23 cellular contexts compared by ENCODE assay signal in genomic region chr1:173009597-173009996, GRCh38. TPM values are rescaled to one million over a fixed set of nuclear protein-coding genes. Genes with fewer than 3 reads are reported as not detected.
DNase-seq lines count a peak whose midpoint lies in the region; ATAC-seq and TF ChIP-seq lines count a peak whose summit lies in the region.
"Had no signal": no experiment of that assay in that cellular context is flagged by ENCODE, and none has a peak within 500 bp of the region (broad histone marks: within the 10 kb centered on the region; RNA-seq: fewer than 3 reads in every experiment).

No MANE protein-coding gene starts in this region.

- TF ChIP-seq CTCF in left ventricle myocardium inferior (IDR thresholded peaks at IDR 0.05; ENCODE audit: borderline replicate concordance) (no peak), tibial nerve (IDR thresholded peaks at IDR 0.05) (no peak), BE2C (IDR thresholded peaks at IDR 0.05; ENCODE audit: low read depth, low read length) (no peak)

- WGBS in tibial nerve, 2 donors = 27 to 42% methylated on average over 1 of the region's 1 CpG

- H3K36me3 ChIP-seq in left ventricle myocardium inferior (no peaks in the 10 kb centered on the region), tibial nerve (no peaks in the 10 kb centered on the region), BE2C (no peaks in the 10 kb centered on the region)
- H3K36me3 ChIP-seq: colonic mucosa, prostate gland, thyroid gland had no signal

- H3K27ac ChIP-seq in left ventricle myocardium inferior (replicated peaks) = peak overlapping the region; percentile 36
- H3K27ac ChIP-seq in tibial nerve = no peak overlapping the region
- H3K27ac ChIP-seq: colonic mucosa, prostate gland, thyroid gland had no signal

- H3K27me3 ChIP-seq in left ventricle myocardium inferior (ENCODE audit: low read depth) = no peaks in the 10 kb centered on the region
- H3K27me3 ChIP-seq in tibial nerve = no peaks in the 10 kb centered on the region
- H3K27me3 ChIP-seq in BE2C = no peaks in the 10 kb centered on the region
- H3K27me3 ChIP-seq: colonic mucosa, thyroid gland had no signal

- peak; percentile 21 to 58 for TF ChIP-seq EP300 in tibial nerve (IDR thresholded peaks at IDR 0.05)

- ATAC-seq in HG02973 (IDR thresholded peaks at IDR 0.05; ENCODE audit: unreplicated experiment) = no peak
- ATAC-seq: activated CD4-positive, CD25-positive, alpha-beta regulatory T cell treated with anti-CD3 and anti-CD28 coated beads, Interleukin-2, amount 50 U/mL, for 24 hours; activated CD8-positive, alpha-beta T cell treated with anti-CD3 and anti-CD28 coated beads, Interleukin-2, amount 10 ng/mL, durations not matched to agents 7 days and 5 days; GM23338 had no signal

- peak; percentile 55 for DNase-seq in SIG-M5 treated with dmso at 0.1 percent for 504 hours (lab: John Stamatoyannopoulos, UW; ENCODE audit: unreplicated experiment)
- no peak for DNase-seq in SIG-M5 (lab: John Stamatoyannopoulos, UW)
- peak; percentile 69 for DNase-seq in dermis blood vessel endothelial cell
- peak; percentile 14 for DNase-seq in left ventricle myocardium inferior
- peak in 1 of 2 donors; percentile 6 for DNase-seq in tibial nerve (ENCODE audit: low spot score in 2 of 2)
- DNase-seq in stimulated activated CD4-positive, alpha-beta T cell treated with anti-CD3 and anti-CD28 coated beads, Interleukin-4, amount 100 ng/mL, for 1 hour = no peak
- no peak for DNase-seq in BE2C
- DNase-seq: 8988T; activated CD8-positive, alpha-beta T cell treated with anti-CD3 and anti-CD28 coated beads, Interleukin-2, amount 10 ng/mL, durations not matched to agents 7 days and 5 days; activated T-cell treated with anti-CD3 and anti-CD28 coated beads, Interleukin-2, amount 50 U/mL, for 1 hour; colonic mucosa; DND-41; hippocampal formation; NCI-H2081 treated with DMSO at 0.1 percent for 48 hours; SK-N-SH; stimulated activated CD4-positive, alpha-beta T cell treated with anti-CD3 and anti-CD28 coated beads, Interleukin-4, amount 100 ng/mL, for 24 hours; thyroid gland had no signal

- TF ChIP-seq POLR2A in tibial nerve (IDR thresholded peaks at IDR 0.05) = no peak

- intact Hi-C loops in left ventricle myocardium inferior (cut with micrococcal nuclease) = no loop called here

- no peaks in the 10 kb centered on the region for H3K9me3 ChIP-seq in left ventricle myocardium inferior (replicated peaks)
- H3K9me3 ChIP-seq in tibial nerve = no peaks in the 10 kb centered on the region
- no peaks in the 10 kb centered on the region for H3K9me3 ChIP-seq in BE2C
- H3K9me3 ChIP-seq: colonic mucosa, prostate gland, thyroid gland had no signal

- H3K4me3 ChIP-seq in left ventricle myocardium inferior = no peak overlapping the region
- H3K4me3 ChIP-seq in tibial nerve = no peak overlapping the region
- H3K4me3 ChIP-seq in BE2C (ENCODE audit: low read depth, low read length) = no peak overlapping the region
- H3K4me3 ChIP-seq: colonic mucosa, GM23338, lung, prostate gland, smooth muscle cell, thyroid gland had no signal

- peaks cover 8% of the 10 kb centered on the region for H3K4me1 ChIP-seq in left ventricle myocardium inferior
- no peaks in the 10 kb centered on the region for H3K4me1 ChIP-seq in tibial nerve
- no peaks in the 10 kb centered on the region for H3K4me1 ChIP-seq in BE2C
- H3K4me1 ChIP-seq: colonic mucosa, prostate gland, thyroid gland had no signal

RNA-seq across cellular contexts. Expression of gene TNFSF18, which starts 41.1 kb away (rescaled TPM):
- 17.9 and 38.3 TPM in 2 replicates for total RNA-seq in dermis blood vessel endothelial cell
- total RNA-seq in left ventricle myocardium inferior = not detected
- not detected for total RNA-seq in tibial nerve
- polyA plus RNA-seq in BE2C (2012; ENCODE audit: insufficient read depth, insufficient read length, low read depth) = not detected
- total RNA-seq: activated CD8-positive, alpha-beta T cell treated with anti-CD3 and anti-CD28 coated beads, Interleukin-2, amount 10 ng/mL, durations not matched to agents 7 days and 5 days; colonic mucosa; GM23338; prostate gland; smooth muscle cell; thyroid gland had no signal
- polyA plus RNA-seq: GM23338 had no signal

Comparison
In these comparisons a context has a peak if more than half of its experiments do, and no peak if none do; other contexts are left out.
1. DNase-seq: peak in SIG-M5 treated with dmso at 0.1 percent for 504 hours (single experiment), dermis blood vessel endothelial cell (single experiment) and left ventricle myocardium inferior (single experiment); none in SIG-M5 (single experiment), stimulated activated CD4-positive, alpha-beta T cell treated with anti-CD3 and anti-CD28 coated beads, Interleukin-4, amount 100 ng/mL, for 1 hour (single experiment) and BE2C (single experiment).
2. RNA of gene TNFSF18, which starts 41.1 kb away (total RNA-seq): 17.9 to 38.3 TPM in dermis blood vessel endothelial cell; not detected in left ventricle myocardium inferior (single experiment) and not detected in tibial nerve; every median in the first group is over 10 times any median in the second.